Comparison of ENCODE assay signal across 1 cellular context in genomic region chr5:27216367-27216941, GRCh38.
TF ChIP-seq lines count a peak whose summit lies in the region.

No MANE protein-coding gene starts in this region.

TF ChIP-seq in K562, 482 proteins besides CTCF, POLR2A, EP300 and RAD21 (continued from another document):
- TF ChIP-seq, protein P1, sequence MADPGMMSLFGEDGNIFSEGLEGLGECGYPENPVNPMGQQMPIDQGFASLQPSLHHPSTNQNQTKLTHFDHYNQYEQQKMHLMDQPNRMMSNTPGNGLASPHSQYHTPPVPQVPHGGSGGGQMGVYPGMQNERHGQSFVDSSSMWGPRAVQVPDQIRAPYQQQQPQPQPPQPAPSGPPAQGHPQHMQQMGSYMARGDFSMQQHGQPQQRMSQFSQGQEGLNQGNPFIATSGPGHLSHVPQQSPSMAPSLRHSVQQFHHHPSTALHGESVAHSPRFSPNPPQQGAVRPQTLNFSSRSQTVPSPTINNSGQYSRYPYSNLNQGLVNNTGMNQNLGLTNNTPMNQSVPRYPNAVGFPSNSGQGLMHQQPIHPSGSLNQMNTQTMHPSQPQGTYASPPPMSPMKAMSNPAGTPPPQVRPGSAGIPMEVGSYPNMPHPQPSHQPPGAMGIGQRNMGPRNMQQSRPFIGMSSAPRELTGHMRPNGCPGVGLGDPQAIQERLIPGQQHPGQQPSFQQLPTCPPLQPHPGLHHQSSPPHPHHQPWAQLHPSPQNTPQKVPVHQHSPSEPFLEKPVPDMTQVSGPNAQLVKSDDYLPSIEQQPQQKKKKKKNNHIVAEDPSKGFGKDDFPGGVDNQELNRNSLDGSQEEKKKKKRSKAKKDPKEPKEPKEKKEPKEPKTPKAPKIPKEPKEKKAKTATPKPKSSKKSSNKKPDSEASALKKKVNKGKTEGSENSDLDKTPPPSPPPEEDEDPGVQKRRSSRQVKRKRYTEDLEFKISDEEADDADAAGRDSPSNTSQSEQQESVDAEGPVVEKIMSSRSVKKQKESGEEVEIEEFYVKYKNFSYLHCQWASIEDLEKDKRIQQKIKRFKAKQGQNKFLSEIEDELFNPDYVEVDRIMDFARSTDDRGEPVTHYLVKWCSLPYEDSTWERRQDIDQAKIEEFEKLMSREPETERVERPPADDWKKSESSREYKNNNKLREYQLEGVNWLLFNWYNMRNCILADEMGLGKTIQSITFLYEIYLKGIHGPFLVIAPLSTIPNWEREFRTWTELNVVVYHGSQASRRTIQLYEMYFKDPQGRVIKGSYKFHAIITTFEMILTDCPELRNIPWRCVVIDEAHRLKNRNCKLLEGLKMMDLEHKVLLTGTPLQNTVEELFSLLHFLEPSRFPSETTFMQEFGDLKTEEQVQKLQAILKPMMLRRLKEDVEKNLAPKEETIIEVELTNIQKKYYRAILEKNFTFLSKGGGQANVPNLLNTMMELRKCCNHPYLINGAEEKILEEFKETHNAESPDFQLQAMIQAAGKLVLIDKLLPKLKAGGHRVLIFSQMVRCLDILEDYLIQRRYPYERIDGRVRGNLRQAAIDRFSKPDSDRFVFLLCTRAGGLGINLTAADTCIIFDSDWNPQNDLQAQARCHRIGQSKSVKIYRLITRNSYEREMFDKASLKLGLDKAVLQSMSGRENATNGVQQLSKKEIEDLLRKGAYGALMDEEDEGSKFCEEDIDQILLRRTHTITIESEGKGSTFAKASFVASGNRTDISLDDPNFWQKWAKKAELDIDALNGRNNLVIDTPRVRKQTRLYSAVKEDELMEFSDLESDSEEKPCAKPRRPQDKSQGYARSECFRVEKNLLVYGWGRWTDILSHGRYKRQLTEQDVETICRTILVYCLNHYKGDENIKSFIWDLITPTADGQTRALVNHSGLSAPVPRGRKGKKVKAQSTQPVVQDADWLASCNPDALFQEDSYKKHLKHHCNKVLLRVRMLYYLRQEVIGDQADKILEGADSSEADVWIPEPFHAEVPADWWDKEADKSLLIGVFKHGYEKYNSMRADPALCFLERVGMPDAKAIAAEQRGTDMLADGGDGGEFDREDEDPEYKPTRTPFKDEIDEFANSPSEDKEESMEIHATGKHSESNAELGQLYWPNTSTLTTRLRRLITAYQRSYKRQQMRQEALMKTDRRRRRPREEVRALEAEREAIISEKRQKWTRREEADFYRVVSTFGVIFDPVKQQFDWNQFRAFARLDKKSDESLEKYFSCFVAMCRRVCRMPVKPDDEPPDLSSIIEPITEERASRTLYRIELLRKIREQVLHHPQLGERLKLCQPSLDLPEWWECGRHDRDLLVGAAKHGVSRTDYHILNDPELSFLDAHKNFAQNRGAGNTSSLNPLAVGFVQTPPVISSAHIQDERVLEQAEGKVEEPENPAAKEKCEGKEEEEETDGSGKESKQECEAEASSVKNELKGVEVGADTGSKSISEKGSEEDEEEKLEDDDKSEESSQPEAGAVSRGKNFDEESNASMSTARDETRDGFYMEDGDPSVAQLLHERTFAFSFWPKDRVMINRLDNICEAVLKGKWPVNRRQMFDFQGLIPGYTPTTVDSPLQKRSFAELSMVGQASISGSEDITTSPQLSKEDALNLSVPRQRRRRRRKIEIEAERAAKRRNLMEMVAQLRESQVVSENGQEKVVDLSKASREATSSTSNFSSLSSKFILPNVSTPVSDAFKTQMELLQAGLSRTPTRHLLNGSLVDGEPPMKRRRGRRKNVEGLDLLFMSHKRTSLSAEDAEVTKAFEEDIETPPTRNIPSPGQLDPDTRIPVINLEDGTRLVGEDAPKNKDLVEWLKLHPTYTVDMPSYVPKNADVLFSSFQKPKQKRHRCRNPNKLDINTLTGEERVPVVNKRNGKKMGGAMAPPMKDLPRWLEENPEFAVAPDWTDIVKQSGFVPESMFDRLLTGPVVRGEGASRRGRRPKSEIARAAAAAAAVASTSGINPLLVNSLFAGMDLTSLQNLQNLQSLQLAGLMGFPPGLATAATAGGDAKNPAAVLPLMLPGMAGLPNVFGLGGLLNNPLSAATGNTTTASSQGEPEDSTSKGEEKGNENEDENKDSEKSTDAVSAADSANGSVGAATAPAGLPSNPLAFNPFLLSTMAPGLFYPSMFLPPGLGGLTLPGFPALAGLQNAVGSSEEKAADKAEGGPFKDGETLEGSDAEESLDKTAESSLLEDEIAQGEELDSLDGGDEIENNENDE (IDR thresholded peaks at IDR 0.05; ENCODE audit: low read depth, low read length) = no peak
- TF ChIP-seq, protein P2, sequence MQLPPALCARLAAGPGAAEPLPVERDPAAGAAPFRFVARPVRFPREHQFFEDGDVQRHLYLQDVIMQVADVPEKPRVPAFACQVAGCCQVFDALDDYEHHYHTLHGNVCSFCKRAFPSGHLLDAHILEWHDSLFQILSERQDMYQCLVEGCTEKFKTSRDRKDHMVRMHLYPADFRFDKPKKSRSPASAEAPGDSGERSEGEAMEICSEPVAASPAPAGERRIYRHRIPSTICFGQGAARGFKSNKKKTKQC (CRISPR knock-in tag; IDR thresholded peaks at IDR 0.05) = no peak
- TF ChIP-seq FOXM1 (IDR thresholded peaks at IDR 0.05; ENCODE audit: low read depth) = no peak
- TF ChIP-seq FOXM1 (CRISPR knock-in tag; IDR thresholded peaks at IDR 0.05; ENCODE audit: low read depth) = no peak
- no peak for TF ChIP-seq MCM3 (IDR thresholded peaks at IDR 0.05)
